Comparison of ENCODE assay signal across 8 cellular contexts in the genomic region with DNA sequence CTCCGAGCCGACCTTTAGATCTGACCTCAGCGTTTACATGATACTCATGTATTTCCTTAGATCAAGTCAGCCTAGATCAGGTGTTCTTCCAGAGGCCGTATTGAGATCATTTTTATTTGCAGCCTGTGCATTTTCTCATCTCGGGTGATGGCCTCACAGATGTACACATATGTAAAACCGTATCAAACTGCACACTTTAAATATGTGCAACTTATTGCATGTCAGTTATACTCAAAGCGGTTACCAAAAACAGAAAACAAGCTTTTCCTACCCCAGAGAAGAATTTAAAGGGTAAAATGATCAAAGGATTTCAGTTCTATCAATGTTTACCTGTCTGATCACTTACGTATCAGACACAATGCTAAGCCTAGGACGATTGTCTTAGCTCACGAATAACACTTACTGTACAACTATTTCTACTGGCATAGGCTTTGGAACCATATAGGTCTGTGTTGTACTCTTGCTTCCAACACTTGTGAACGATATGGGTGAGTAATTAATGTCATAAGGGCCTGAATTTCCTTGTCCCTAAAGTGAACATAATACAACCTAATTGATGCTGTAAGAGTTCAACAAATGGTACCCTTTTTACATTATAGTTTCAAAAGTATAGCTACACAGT. TPM values are rescaled to one million over a fixed set of nuclear protein-coding genes. Genes with fewer than 3 reads are reported as not detected.
DNase-seq lines count a peak whose midpoint lies in the region; TF ChIP-seq lines count a peak whose summit lies in the region.

No MANE protein-coding gene starts in this region.

- H3K4me3 ChIP-seq in OCI-LY3 (ENCODE audit: low read length) (peak overlapping the region; percentile 99), osteoblast (ENCODE audit: insufficient read depth, low read length) (peak overlapping the region; percentile 97)

- no peaks in the 10 kb centered on the region for H3K9me3 Mint-ChIP-seq in endothelial cell (ENCODE audit: unreplicated experiment)

- peak; percentile 83 for DNase-seq in NCI-H510A treated with DMSO at 0.1 percent for 48 hours (lab: John Stamatoyannopoulos, UW)
- DNase-seq in NCI-H510A (lab: John Stamatoyannopoulos, UW): no peak
- DNase-seq in endothelial cell (ENCODE audit: low spot score): no peak
- peak; percentile 71 for DNase-seq in osteoblast (ENCODE audit: insufficient read length, low spot score, missing footprints)
- DNase-seq in stimulated activated CD4-positive, alpha-beta T cell treated with anti-CD3 and anti-CD28 coated beads, Interleukin-4, amount 100 ng/mL, for 4 hours: no peak
- no peak for DNase-seq in C1 segment of cervical spinal cord (lab: John Stamatoyannopoulos, UW)
- DNase-seq in NK-92 (lab: John Stamatoyannopoulos, UW; ENCODE audit: unreplicated experiment): no peak

- H3K27ac ChIP-seq in OCI-LY3 (ENCODE audit: low read length) (peak overlapping the region; percentile 63), osteoblast (ENCODE audit: low read depth, low read length) (peak overlapping the region; percentile 92)

- H3K4me1 ChIP-seq in OCI-LY3 (ENCODE audit: low read length) (peaks cover 15% of the 10 kb centered on the region), osteoblast (ENCODE audit: insufficient read depth, low read length) (peaks cover 20% of the 10 kb centered on the region)

- H3K27me3 Mint-ChIP-seq in endothelial cell (ENCODE audit: unreplicated experiment): peaks cover 4% of the 10 kb centered on the region

- H3K4me2 ChIP-seq in OCI-LY3 (ENCODE audit: low read length): peak overlapping the region; percentile 69
- peak overlapping the region; percentile 95 for H3K4me2 ChIP-seq in osteoblast (ENCODE audit: insufficient read depth, low read length)

- peak overlapping the region; percentile 85 for H2AFZ ChIP-seq in OCI-LY3 (ENCODE audit: low read depth, low read length)
- peak overlapping the region; percentile 87 for H2AFZ ChIP-seq in osteoblast (ENCODE audit: low read length)

- peaks cover 12% of the 10 kb centered on the region for H3K36me3 Mint-ChIP-seq in endothelial cell (ENCODE audit: low read depth, unreplicated experiment)

- H3K4me1 Mint-ChIP-seq in endothelial cell (ENCODE audit: unreplicated experiment): peaks cover 30% of the 10 kb centered on the region

- H3K27me3 ChIP-seq in OCI-LY3 (ENCODE audit: low read depth, low read length): no peaks in the 10 kb centered on the region
- H3K27me3 ChIP-seq in osteoblast (ENCODE audit: insufficient read depth, low read length): no peaks in the 10 kb centered on the region

- H4K20me1 ChIP-seq in OCI-LY3 (ENCODE audit: insufficient read depth, low read length) (no peaks in the 10 kb centered on the region), osteoblast (ENCODE audit: insufficient read depth, low read length) (peaks cover 10% of the 10 kb centered on the region)

- peak overlapping the region; percentile 90 for H3K27ac Mint-ChIP-seq in endothelial cell (ENCODE audit: unreplicated experiment)

- H3K36me3 ChIP-seq in OCI-LY3 (replicated peaks; ENCODE audit: low read depth, low read length) (peaks cover 27% of the 10 kb centered on the region), osteoblast (ENCODE audit: insufficient read depth, low read length) (peaks cover 25% of the 10 kb centered on the region)

- H3K79me2 ChIP-seq in OCI-LY3 (ENCODE audit: low read length) (peaks cover 57% of the 10 kb centered on the region), osteoblast (ENCODE audit: insufficient read depth, low read length) (peaks cover 45% of the 10 kb centered on the region)

- TF ChIP-seq CTCF in OCI-LY3 (IDR thresholded peaks at IDR 0.05; ENCODE audit: low read depth, low read length) (no peak), endothelial cell (IDR thresholded peaks at IDR 0.05; ENCODE audit: unreplicated experiment) (no peak), osteoblast (IDR thresholded peaks at IDR 0.05; ENCODE audit: extremely low read depth, low read depth, low read length) (no peak)

- peak overlapping the region; percentile 98 for H3K4me3 Mint-ChIP-seq in endothelial cell (ENCODE audit: unreplicated experiment)

- peak overlapping the region; percentile 88 for H3K9ac ChIP-seq in OCI-LY3 (ENCODE audit: low read length)

- H3K9me3 ChIP-seq in OCI-LY3 (ENCODE audit: insufficient read depth, low read length) (no peaks in the 10 kb centered on the region), osteoblast (ENCODE audit: low read depth, low read length) (no peaks in the 10 kb centered on the region)

RNA-seq across cellular contexts. Expression of gene LLPH, which starts 0.6 kb away (rescaled TPM):
- total RNA-seq in endothelial cell (ENCODE audit: unreplicated experiment): 20.9 TPM
- 4.7 and 5.1 TPM in 2 replicates for total RNA-seq in osteoblast

RNA-seq across cellular contexts. Expression of gene TMBIM4, which starts 38.6 kb away (rescaled TPM):
- 52.5 TPM for total RNA-seq in endothelial cell (ENCODE audit: unreplicated experiment)
- total RNA-seq in osteoblast: 78.1 and 94.1 TPM in 2 replicates

RNA-seq across cellular contexts. Expression of gene IRAK3, which starts 57.8 kb away (rescaled TPM):
- total RNA-seq in endothelial cell (ENCODE audit: unreplicated experiment) (4.9 TPM), osteoblast (3.6 and 4.4 TPM in 2 replicates)

Comparison
In these comparisons a context has a peak if more than half of its experiments do, and no peak if none do; other contexts are left out.
1. DNase-seq: peak in NCI-H510A treated with DMSO at 0.1 percent for 48 hours (single experiment) and osteoblast (single experiment); none in NCI-H510A (single experiment), endothelial cell (single experiment), stimulated activated CD4-positive, alpha-beta T cell treated with anti-CD3 and anti-CD28 coated beads, Interleukin-4, amount 100 ng/mL, for 4 hours (0 of 2), C1 segment of cervical spinal cord (0 of 14) and NK-92 (single experiment).